ENCODE assay signal across 1 cellular context in genomic region chr19:6832412-6832811, GRCh38.
TF ChIP-seq lines count a peak whose summit lies in the region.

No MANE protein-coding gene starts in this region.

TF ChIP-seq in WTC11, 78 proteins besides CTCF, POLR2A, EP300 and RAD21 (continued from another document):
- TF ChIP-seq STAT6 (CRISPR knock-in tag; conservative IDR thresholded peaks at IDR 0.05; ENCODE audit: low read depth) (no peak), SP1 (CRISPR knock-in tag; conservative IDR thresholded peaks at IDR 0.05) (no peak), USF2 (CRISPR knock-in tag; IDR thresholded peaks at IDR 0.05) (no peak), SMAD4 (CRISPR knock-in tag; IDR thresholded peaks at IDR 0.05) (no peak)
- TF ChIP-seq, protein P1, sequence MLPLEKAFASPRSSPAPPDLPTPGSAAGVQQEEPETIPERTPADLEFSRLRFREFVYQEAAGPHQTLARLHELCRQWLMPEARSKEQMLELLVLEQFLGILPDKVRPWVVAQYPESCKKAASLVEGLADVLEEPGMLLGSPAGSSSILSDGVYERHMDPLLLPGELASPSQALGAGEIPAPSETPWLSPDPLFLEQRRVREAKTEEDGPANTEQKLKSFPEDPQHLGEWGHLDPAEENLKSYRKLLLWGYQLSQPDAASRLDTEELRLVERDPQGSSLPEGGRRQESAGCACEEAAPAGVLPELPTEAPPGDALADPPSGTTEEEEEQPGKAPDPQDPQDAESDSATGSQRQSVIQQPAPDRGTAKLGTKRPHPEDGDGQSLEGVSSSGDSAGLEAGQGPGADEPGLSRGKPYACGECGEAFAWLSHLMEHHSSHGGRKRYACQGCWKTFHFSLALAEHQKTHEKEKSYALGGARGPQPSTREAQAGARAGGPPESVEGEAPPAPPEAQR (CRISPR knock-in tag; IDR thresholded peaks at IDR 0.05): no peak
